9 cellular contexts compared by ENCODE assay signal in the genomic region with DNA sequence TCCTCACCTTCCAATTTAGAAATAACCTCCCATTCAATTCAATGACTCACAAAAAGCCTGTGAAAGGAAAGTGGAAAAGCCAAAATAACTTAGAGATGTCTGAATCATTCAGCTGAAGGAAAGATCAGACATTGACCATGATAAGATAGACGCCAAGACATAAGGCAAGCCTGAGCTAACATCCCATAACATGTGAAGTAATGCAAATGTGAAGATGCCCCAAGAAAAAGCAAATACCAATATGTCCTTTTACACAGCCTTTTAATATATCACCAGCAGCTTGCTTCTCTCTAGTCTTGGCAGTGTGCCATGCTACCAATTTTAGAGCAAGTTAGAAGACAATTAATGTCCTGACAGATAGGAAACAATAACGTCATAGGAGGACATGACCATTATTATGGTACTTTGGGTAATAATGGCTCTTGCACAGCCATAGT. TPM values are rescaled to one million over a fixed set of nuclear protein-coding genes. Genes with fewer than 3 reads are reported as not detected.
DNase-seq lines count a peak whose midpoint lies in the region; TF ChIP-seq lines count a peak whose summit lies in the region.
"Had no signal": no experiment of that assay in that cellular context is flagged by ENCODE, and none has a peak within 500 bp of the region (broad histone marks: within the 10 kb centered on the region; RNA-seq: fewer than 3 reads in every experiment).

No MANE protein-coding gene starts in this region.

- intact Hi-C loops in thyroid gland (cut with DNase I) (no loop called here), vagina (cut with DNase I) (no loop called here)

- H3K27ac ChIP-seq in HEK293 (ENCODE audit: extremely low read depth, low read depth, low read length) (0 out of 2 replicates have a peak overlapping the region, but pooled peaks have one; percentile 21), SK-N-SH (ENCODE audit: low read depth in 2 of 2, low read length in 1 of 2) (peak overlapping the region; percentile 78 to 99), thyroid gland (peak overlapping the region in 1 of 3 donors; percentile 19), vagina (no peak overlapping the region)

- H3K36me3 ChIP-seq in HEK293 (ENCODE audit: control insufficient read depth in 2 of 2, insufficient read depth in 1 of 2, low read length in 2 of 2) (no peaks in the 10 kb centered on the region), SK-N-SH (replicated peaks in 1 of 2; ENCODE audit: control insufficient read depth in 1 of 2, insufficient read depth in 2 of 2, low read length in 1 of 2) (no peaks in the 10 kb centered on the region), thyroid gland (no peaks in the 10 kb centered on the region), vagina (no peaks in the 10 kb centered on the region)

- WGBS in SK-N-SH (ENCODE audit: low lambda C conversion rate), result 13% methylated on average over 2 of the region's 2 CpGs
- WGBS in thyroid gland, 2 donors, result 61 to 66% methylated on average over 2 of the region's 2 CpGs

- H3K4me3 ChIP-seq in HEK293 (ENCODE audit: low read depth, low read length) (no peak overlapping the region), SK-N-SH (ENCODE audit: low read depth in 2 of 2, low read length in 1 of 2) (no peak overlapping the region; a peak in 1 of 4 replicates), fibroblast of the aortic adventitia (ENCODE audit: low read depth, low read length) (no peak overlapping the region), thyroid gland (replicated peaks in 1 of 3) (no peak overlapping the region), vagina (no peak overlapping the region)

- H3K9me2 ChIP-seq in SK-N-SH, result no peaks in the 10 kb centered on the region

- no peaks in the 10 kb centered on the region for H3K27me3 ChIP-seq in SK-N-SH (ENCODE audit: insufficient read depth)
- H3K27me3 ChIP-seq in thyroid gland, result no peaks in the 10 kb centered on the region
- H3K27me3 ChIP-seq in vagina, result no peaks in the 10 kb centered on the region

- 0 out of 2 replicates have a peak overlapping the region, but pooled peaks have one; percentile 34 for H2AFZ ChIP-seq in SK-N-SH (ENCODE audit: low read depth)

- POLR2A ChIA-PET in HEK293 (lab: Yijun Ruan, JAX) (no interaction called here), SK-N-SH (lab: Yijun Ruan, JAX) (interaction anchor here (0.8 to 1.2 kb wide), 2 partner anchors 11 to 30 kb away, joined by 3 read pairs; a partner anchor contains a TSS)

- no peak overlapping the region for H3K9ac ChIP-seq in SK-N-SH

- H3F3A ChIP-seq in SK-N-SH (replicated peaks; ENCODE audit: insufficient read depth), result peaks cover 35% of the 10 kb centered on the region

- H3K9me3 ChIP-seq in HEK293 (ENCODE audit: control insufficient read depth, insufficient read depth, low read depth, low read length) (no peaks in the 10 kb centered on the region), SK-N-SH (no peaks in the 10 kb centered on the region), thyroid gland (no peaks in the 10 kb centered on the region), vagina (no peaks in the 10 kb centered on the region)

- TF ChIP-seq POLR2A in thyroid gland (IDR thresholded peaks at IDR 0.05), result no peak
- no peak for TF ChIP-seq POLR2A in vagina (IDR thresholded peaks at IDR 0.05)

- CTCF ChIA-PET in HEK293 (lab: Yijun Ruan, JAX), result interaction anchor here (0.7 to 2.5 kb wide), 2 partner anchors 11 to 242 kb away, joined by 4 to 17 read pairs; no protein-coding TSS in a partner anchor
- CTCF ChIA-PET in SK-N-SH (lab: Yijun Ruan, JAX), result interaction anchor here (4.6 kb wide), 1 partner anchor 165 kb away, joined by 41 read pairs; no protein-coding TSS in a partner anchor

- TF ChIP-seq RAD21 in SK-N-SH (IDR thresholded peaks at IDR 0.05; ENCODE audit: low read length), result no peak; the same call in 1 of the 2 replicates

- peaks cover 30% of the 10 kb centered on the region for H3K4me1 ChIP-seq in HEK293 (ENCODE audit: control insufficient read depth, insufficient read depth, low read length)
- peaks cover 36 to 59% of the 10 kb centered on the region in 2 experiments for H3K4me1 ChIP-seq in SK-N-SH (ENCODE audit: control insufficient read depth in 1 of 2, insufficient read depth in 2 of 2, low read depth in 1 of 2, low read length in 1 of 2)
- H3K4me1 ChIP-seq in thyroid gland, result peaks cover 16 to 36% of the 10 kb centered on the region in 2 donors
- peaks cover 36% of the 10 kb centered on the region for H3K4me1 ChIP-seq in vagina

- H3K79me2 ChIP-seq in SK-N-SH (ENCODE audit: insufficient read depth), result peaks cover 27% of the 10 kb centered on the region

- H3K4me2 ChIP-seq in SK-N-SH, result peak overlapping the region; percentile 64

- TF ChIP-seq EP300 in SK-N-SH (IDR thresholded peaks at IDR 0.05; ENCODE audit: borderline replicate concordance in 1 of 2, low read depth in 1 of 2, low read length in 1 of 2), result peak in 1 of 2 experiments; percentile 54; a peak in 1 of 4 replicates

- DNase-seq in A172 (ENCODE audit: low spot score) (peak; percentile 14), SK-N-SH (no peak), fibroblast of the aortic adventitia (ENCODE audit: low read depth) (peak; percentile 81), thyroid gland (no peak), vagina (ENCODE audit: extremely low spot score in 2 of 2) (no peak)
- no peak for DNase-seq in activated effector memory CD4-positive, alpha-beta T cell treated with anti-CD3 and anti-CD28 coated beads, Interleukin-2, amount 50 U/mL, for 16 hours
- no peak for DNase-seq in stimulated activated CD4-positive, alpha-beta T cell treated with anti-CD3 and anti-CD28 coated beads, Interleukin-15, amount 100 ng/mL, for 24 hours
- DNase-seq: amniotic stem cell had no signal

- TF ChIP-seq CTCF in HEK293 (tag by site-specific recombination; IDR thresholded peaks at IDR 0.05) (no peak), SK-N-SH (IDR thresholded peaks at IDR 0.05) (no peak), fibroblast of the aortic adventitia (IDR thresholded peaks at IDR 0.05; ENCODE audit: insufficient read depth, low read length) (no peak), thyroid gland (IDR thresholded peaks at IDR 0.05) (no peak), vagina (IDR thresholded peaks at IDR 0.05) (no peak)

- H4K20me1 ChIP-seq in SK-N-SH (ENCODE audit: insufficient read depth), result peaks cover 11% of the 10 kb centered on the region

TF ChIP-seq in HEK293, 187 proteins besides CTCF, POLR2A, EP300 and RAD21 (continues in another document):
- TF ChIP-seq ZNF140 (tag by site-specific recombination; IDR thresholded peaks at IDR 0.05) (no peak), ZNF19 (tag by site-specific recombination; IDR thresholded peaks at IDR 0.05; ENCODE audit: low read depth) (no peak), YY2 (tag by site-specific recombination; IDR thresholded peaks at IDR 0.05) (0 out of 2 replicates have a peak, but pooled peaks have one; percentile 51), PRDM1 (tag by site-specific recombination; IDR thresholded peaks at IDR 0.05) (peak; percentile 37; the same call in 1 of the 2 replicates), ZNF211 (tag by site-specific recombination; IDR thresholded peaks at IDR 0.05; ENCODE audit: low read depth) (no peak)

TF ChIP-seq in SK-N-SH, 30 proteins besides CTCF, POLR2A, EP300 and RAD21 (continues in another document):
- TF ChIP-seq, protein P1, sequence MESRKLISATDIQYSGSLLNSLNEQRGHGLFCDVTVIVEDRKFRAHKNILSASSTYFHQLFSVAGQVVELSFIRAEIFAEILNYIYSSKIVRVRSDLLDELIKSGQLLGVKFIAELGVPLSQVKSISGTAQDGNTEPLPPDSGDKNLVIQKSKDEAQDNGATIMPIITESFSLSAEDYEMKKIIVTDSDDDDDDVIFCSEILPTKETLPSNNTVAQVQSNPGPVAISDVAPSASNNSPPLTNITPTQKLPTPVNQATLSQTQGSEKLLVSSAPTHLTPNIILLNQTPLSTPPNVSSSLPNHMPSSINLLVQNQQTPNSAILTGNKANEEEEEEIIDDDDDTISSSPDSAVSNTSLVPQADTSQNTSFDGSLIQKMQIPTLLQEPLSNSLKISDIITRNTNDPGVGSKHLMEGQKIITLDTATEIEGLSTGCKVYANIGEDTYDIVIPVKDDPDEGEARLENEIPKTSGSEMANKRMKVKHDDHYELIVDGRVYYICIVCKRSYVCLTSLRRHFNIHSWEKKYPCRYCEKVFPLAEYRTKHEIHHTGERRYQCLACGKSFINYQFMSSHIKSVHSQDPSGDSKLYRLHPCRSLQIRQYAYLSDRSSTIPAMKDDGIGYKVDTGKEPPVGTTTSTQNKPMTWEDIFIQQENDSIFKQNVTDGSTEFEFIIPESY (IDR thresholded peaks at IDR 0.05; ENCODE audit: borderline replicate concordance, low read depth), result no peak
- TF ChIP-seq RXRA (IDR thresholded peaks at IDR 0.05; ENCODE audit: borderline replicate concordance, low read depth) (no peak), SMC3 (IDR thresholded peaks at IDR 0.05; ENCODE audit: low read depth, low read length) (no peak), EZH2phosphoT487 (IDR thresholded peaks at IDR 0.05; ENCODE audit: borderline replicate concordance, low read depth) (no peak), SIN3A (IDR thresholded peaks at IDR 0.05; ENCODE audit: borderline replicate concordance, low read depth, low read length) (no peak), JUND (IDR thresholded peaks at IDR 0.05) (peak; percentile 28; the same call in 1 of the 2 replicates), FOXM1 (IDR thresholded peaks at IDR 0.05; ENCODE audit: low read depth) (no peak), TEAD4 (IDR thresholded peaks at IDR 0.05; ENCODE audit: borderline replicate concordance, insufficient read depth) (no peak), FOSL2 (IDR thresholded peaks at IDR 0.05; ENCODE audit: borderline replicate concordance, low read depth) (peak; percentile 62; the same call in 1 of the 2 replicates), FOXJ3 (CRISPR knock-in tag; IDR thresholded peaks at IDR 0.05) (no peak)
- TF ChIP-seq, protein P2, sequence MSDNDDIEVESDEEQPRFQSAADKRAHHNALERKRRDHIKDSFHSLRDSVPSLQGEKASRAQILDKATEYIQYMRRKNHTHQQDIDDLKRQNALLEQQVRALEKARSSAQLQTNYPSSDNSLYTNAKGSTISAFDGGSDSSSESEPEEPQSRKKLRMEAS (IDR thresholded peaks at IDR 0.05; ENCODE audit: low read depth), result no peak

RNA-seq across cellular contexts. Expression of a gene that starts 2.4 kb away (rescaled TPM):
- total RNA-seq in A172 (2014; rRNA removed; shearing (Covaris generic)), result 19.8 and 26.9 TPM in 2 replicates
- polyA plus RNA-seq in SK-N-SH (2012; rRNA removed), result 58.4 and 70.8 TPM in 2 replicates
- 45.8 and 48.6 TPM in 2 replicates for polyA plus RNA-seq in SK-N-SH (2012; cell fraction: cytosol; rRNA removed)
- polyA plus RNA-seq in SK-N-SH (2012; cell fraction: nucleus; rRNA removed), result 114 and 116 TPM in 2 replicates
- total RNA-seq in fibroblast of the aortic adventitia (ENCODE audit: low replicate concordance), result 39.0 and 52.3 TPM in 2 replicates
- 100 to 1,000 TPM in 1 of 4 donors, 10 to 100 TPM in 3; 67.1 to 101 (median 86.7) TPM for total RNA-seq in thyroid gland
- total RNA-seq in vagina, result 48.1 TPM

RNA-seq across cellular contexts. Expression of a gene that starts 30.0 kb away (rescaled TPM):
- total RNA-seq in A172 (2014; rRNA removed; shearing (Covaris generic)), result 13.3 and 15.1 TPM in 2 replicates
- polyA plus RNA-seq in SK-N-SH (2012; rRNA removed), result 10.2 and 11.2 TPM in 2 replicates
- polyA plus RNA-seq in SK-N-SH (2012; cell fraction: cytosol; rRNA removed), result 6.2 and 9.4 TPM in 2 replicates
- 7.0 and 7.6 TPM in 2 replicates for polyA plus RNA-seq in SK-N-SH (2012; cell fraction: nucleus; rRNA removed)
- total RNA-seq in fibroblast of the aortic adventitia (ENCODE audit: low replicate concordance) (17.4 and 17.5 TPM in 2 replicates), thyroid gland (10 to 100 TPM; 17.9 to 22.0 (median 20.9) TPM), vagina (16.7 TPM)

Comparison
In these comparisons a context has a peak if more than half of its experiments do, and no peak if none do; other contexts are left out.
1. DNase-seq: peak in A172 (single experiment) and fibroblast of the aortic adventitia (single experiment); none in SK-N-SH (single experiment), activated effector memory CD4-positive, alpha-beta T cell treated with anti-CD3 and anti-CD28 coated beads, Interleukin-2, amount 50 U/mL, for 16 hours (single experiment), thyroid gland (0 of 2), vagina (0 of 2) and stimulated activated CD4-positive, alpha-beta T cell treated with anti-CD3 and anti-CD28 coated beads, Interleukin-15, amount 100 ng/mL, for 24 hours (single experiment).